16 cellular contexts compared by ENCODE assay signal in genomic region chr16:87131996-87132345, GRCh38.
"Had no signal": no experiment of that assay in that cellular context is flagged by ENCODE, and none has a peak within 500 bp of the region (broad histone marks: within the 10 kb centered on the region; RNA-seq: fewer than 3 reads in every experiment).

No MANE protein-coding gene starts in this region.

- DNase-seq: activated CD4-positive, alpha-beta memory T cell treated with anti-CD3 and anti-CD28 coated beads for 36 hours; activated CD4-positive, alpha-beta T cell treated with anti-CD3 and anti-CD28 coated beads for 48 hours; activated CD8-positive, alpha-beta memory T cell treated with anti-CD3 and anti-CD28 coated beads, Interleukin-2, amount 50 U/mL, for 4 hours; activated effector memory CD4-positive, alpha-beta T cell treated with anti-CD3 and anti-CD28 coated beads, Interleukin-2, amount 50 U/mL, for 16 hours; activated naive CD4-positive, alpha-beta T cell treated with anti-CD3 and anti-CD28 coated beads for 36 hours; activated naive CD8-positive, alpha-beta T cell treated with anti-CD3 and anti-CD28 coated beads, Interleukin-2, amount 10 ng/mL, durations not matched to agents 7 days and 5 days; activated T-cell treated with anti-CD3 and anti-CD28 coated beads, Interleukin-2, amount 50 U/mL, for 1 hour; left colon; naive B cell; ovary; psoas muscle; stimulated activated CD4-positive, alpha-beta T cell treated with anti-CD3 and anti-CD28 coated beads, Interleukin-2, amount 100 ng/mL, for 48 hours; stimulated activated naive CD4-positive, alpha-beta T cell treated with Interleukin-2 at 50 U/mL for 16 hours had no signal

- H3K27ac Mint-ChIP-seq: activated CD4-positive, alpha-beta memory T cell treated with anti-CD3 and anti-CD28 coated beads for 36 hours; activated naive CD4-positive, alpha-beta T cell treated with anti-CD3 and anti-CD28 coated beads for 36 hours; activated naive CD8-positive, alpha-beta T cell treated with anti-CD3 and anti-CD28 coated beads, Interleukin-2, amount 10 ng/mL, durations not matched to agents 7 days and 5 days; activated T-helper 1 cell treated with anti-CD3 and anti-CD28 coated beads, Interleukin-12 subunit alpha, Interleukin-12 subunit beta, Interleukin-2, Interleukin-4 antibody, amounts not matched to agents 30 ng/mL and 10 ng/mL and 1 ng/mL, durations not matched to agents 14 hours and 24 hours and 36 hours had no signal

- ATAC-seq: activated CD4-positive, CD25-positive, alpha-beta regulatory T cell treated with anti-CD3 and anti-CD28 coated beads, Interleukin-2, amount 50 U/mL, for 24 hours; gastroesophageal sphincter; left colon; psoas muscle had no signal

- H3K27me3 Mint-ChIP-seq: activated CD4-positive, alpha-beta memory T cell treated with anti-CD3 and anti-CD28 coated beads for 36 hours had no signal

- H3K4me1 Mint-ChIP-seq: activated naive CD8-positive, alpha-beta T cell treated with anti-CD3 and anti-CD28 coated beads, Interleukin-2, amount 10 ng/mL, durations not matched to agents 7 days and 5 days; naive B cell had no signal

- H3K4me3 Mint-ChIP-seq: activated CD4-positive, alpha-beta memory T cell treated with anti-CD3 and anti-CD28 coated beads for 36 hours; activated naive CD4-positive, alpha-beta T cell treated with anti-CD3 and anti-CD28 coated beads for 36 hours; activated naive CD8-positive, alpha-beta T cell treated with anti-CD3 and anti-CD28 coated beads, Interleukin-2, amount 10 ng/mL, durations not matched to agents 7 days and 5 days; activated T-helper 1 cell treated with anti-CD3 and anti-CD28 coated beads, Interleukin-12 subunit alpha, Interleukin-12 subunit beta, Interleukin-2, Interleukin-4 antibody, amounts not matched to agents 30 ng/mL and 10 ng/mL and 1 ng/mL, durations not matched to agents 14 hours and 24 hours and 36 hours; naive B cell had no signal

- H3K9me3 Mint-ChIP-seq: activated T-helper 1 cell treated with anti-CD3 and anti-CD28 coated beads, Interleukin-12 subunit alpha, Interleukin-12 subunit beta, Interleukin-2, Interleukin-4 antibody, amounts not matched to agents 30 ng/mL and 10 ng/mL and 1 ng/mL, durations not matched to agents 14 hours and 24 hours and 36 hours had no signal

- H3K36me3 Mint-ChIP-seq: activated CD4-positive, alpha-beta memory T cell treated with anti-CD3 and anti-CD28 coated beads for 36 hours; activated naive CD8-positive, alpha-beta T cell treated with anti-CD3 and anti-CD28 coated beads, Interleukin-2, amount 10 ng/mL, durations not matched to agents 7 days and 5 days had no signal
